Comparison of ENCODE assay signal across 7 cellular contexts in genomic region chr6:17584241-17584803, GRCh38. TPM values are rescaled to one million over a fixed set of nuclear protein-coding genes. Genes with fewer than 3 reads are reported as not detected.
DNase-seq lines count a peak whose midpoint lies in the region; ATAC-seq and TF ChIP-seq lines count a peak whose summit lies in the region.

No MANE protein-coding gene starts in this region.

- peak; percentile 55 for TF ChIP-seq CTCF in GM06990 (IDR thresholded peaks at IDR 0.05; ENCODE audit: insufficient read depth, low read length, poor library complexity, severe bottlenecking)
- peak; percentile 83 for TF ChIP-seq CTCF in HEK293 (tag by site-specific recombination; IDR thresholded peaks at IDR 0.05)
- peak; percentile 73 for TF ChIP-seq CTCF in fibroblast of pulmonary artery (IDR thresholded peaks at IDR 0.05; ENCODE audit: low read length, missing control alignments)
- TF ChIP-seq CTCF in neural cell (IDR thresholded peaks at IDR 0.05; ENCODE audit: poor library complexity, severe bottlenecking) = peak; percentile 98

- no peak overlapping the region for H2AFZ ChIP-seq in neural cell (ENCODE audit: low read depth, low read length)

- no peaks in the 10 kb centered on the region for H4K20me1 ChIP-seq in neural cell (ENCODE audit: insufficient read depth)

- peak overlapping the region; percentile 15 for H3K4me3 Mint-ChIP-seq in T-helper 17 cell

- H3K79me2 ChIP-seq in neural cell (replicated peaks; ENCODE audit: insufficient read depth, low read length) = no peaks in the 10 kb centered on the region

- H3K9ac ChIP-seq in neural cell (ENCODE audit: low read length) = no peak overlapping the region

- ATAC-seq in T-helper 17 cell (peak; percentile 66), HG03108 (IDR thresholded peaks at IDR 0.05; ENCODE audit: unreplicated experiment) (no peak)

- peak; percentile 94 for TF ChIP-seq RAD21 in neural cell (conservative IDR thresholded peaks at IDR 0.05)

- H3K4me3 ChIP-seq in GM06990 (replicated peaks; ENCODE audit: low read depth, low read length) (no peak overlapping the region), HEK293 (ENCODE audit: low read depth, low read length) (no peak overlapping the region), fibroblast of pulmonary artery (replicated peaks; ENCODE audit: low read depth, low read length) (no peak overlapping the region), neural cell (ENCODE audit: low read length) (peak overlapping the region; percentile 26)

- peaks cover 14% of the 10 kb centered on the region for H3K27me3 Mint-ChIP-seq in T-helper 17 cell

- H3K9me3 ChIP-seq in HEK293 (ENCODE audit: control insufficient read depth, insufficient read depth, low read depth, low read length) (no peaks in the 10 kb centered on the region), T-helper 17 cell (ENCODE audit: control insufficient read depth, low read length, poor library complexity, severe bottlenecking) (no peaks in the 10 kb centered on the region), neural cell (ENCODE audit: low read length) (no peaks in the 10 kb centered on the region)

- no peak for DNase-seq in GM06990 (ENCODE audit: extremely low read depth, insufficient read length)
- DNase-seq in NCI-H1694 (lab: John Stamatoyannopoulos, UW) = peak; percentile 61
- DNase-seq in T-helper 17 cell = no peak
- DNase-seq in fibroblast of pulmonary artery (ENCODE audit: low read depth) = peak; percentile 89

- H3K36me3 Mint-ChIP-seq in T-helper 17 cell (ENCODE audit: low read depth) = no peaks in the 10 kb centered on the region

- peaks cover 2% of the 10 kb centered on the region; the same call in 1 of the 2 replicates for H3K4me1 ChIP-seq in HEK293 (ENCODE audit: control insufficient read depth, insufficient read depth, low read length)

- H3K27me3 ChIP-seq in GM06990 (replicated peaks; ENCODE audit: control insufficient read depth, insufficient read depth, low read length) = no peaks in the 10 kb centered on the region
- H3K27me3 ChIP-seq in neural cell (ENCODE audit: insufficient read depth, low read depth, low read length) = no peaks in the 10 kb centered on the region

- H3K27ac ChIP-seq in HEK293 (ENCODE audit: extremely low read depth, low read depth, low read length) = no peak overlapping the region
- no peak overlapping the region for H3K27ac ChIP-seq in neural cell (ENCODE audit: low read length)

- peaks cover 18% of the 10 kb centered on the region for H3K4me1 Mint-ChIP-seq in T-helper 17 cell

- H3F3A ChIP-seq in neural cell (ENCODE audit: insufficient read depth, low read length, poor library complexity, severe bottlenecking) = no peaks in the 10 kb centered on the region

- POLR2A ChIA-PET in HEK293 (lab: Yijun Ruan, JAX) = interaction anchor here (0.5 kb wide), 1 partner anchor 33 kb away, joined by 4 read pairs; no protein-coding TSS in a partner anchor

- no peaks in the 10 kb centered on the region for H3K9me2 ChIP-seq in neural cell (ENCODE audit: insufficient read depth, low read length)

- CTCF ChIA-PET in HEK293 (lab: Yijun Ruan, JAX) = interaction anchor here (0.5 to 3.9 kb wide), 49 partner anchors 8 to 1223 kb away, joined by 3 to 75 read pairs (median 3); partner anchors contain the start of gene FAM8A1

- H3K36me3 ChIP-seq in GM06990 (ENCODE audit: control insufficient read depth, insufficient read depth, low read length) (no peaks in the 10 kb centered on the region), HEK293 (ENCODE audit: control insufficient read depth in 2 of 2, insufficient read depth in 1 of 2, low read length in 2 of 2) (no peaks in the 10 kb centered on the region), neural cell (ENCODE audit: insufficient read depth, low read length) (no peaks in the 10 kb centered on the region)

- no peak overlapping the region for H3K4me2 ChIP-seq in neural cell (ENCODE audit: low read length)

- no peak overlapping the region for H3K27ac Mint-ChIP-seq in T-helper 17 cell

- TF ChIP-seq EP300 in neural cell (conservative IDR thresholded peaks at IDR 0.05; ENCODE audit: poor library complexity, severe bottlenecking) = no peak

TF ChIP-seq in HEK293, 187 proteins besides CTCF, POLR2A, EP300 and RAD21 (continues in another document):
- TF ChIP-seq YY2 (tag by site-specific recombination; IDR thresholded peaks at IDR 0.05) = no peak
- peak; percentile 4; the same call in 1 of the 2 replicates for TF ChIP-seq ZFP69B (tag by site-specific recombination; IDR thresholded peaks at IDR 0.05)
- no peak; the same call in 1 of the 2 replicates for TF ChIP-seq ZXDB (tag by site-specific recombination; IDR thresholded peaks at IDR 0.05)
- TF ChIP-seq ZNF660 (tag by site-specific recombination; IDR thresholded peaks at IDR 0.05) = peak; percentile 71; the same call in 1 of the 2 replicates
- no peak for TF ChIP-seq ZNF549 (tag by site-specific recombination; IDR thresholded peaks at IDR 0.05)
- TF ChIP-seq ZNF530 (tag by site-specific recombination; IDR thresholded peaks at IDR 0.05; ENCODE audit: low read depth) = no peak
- no peak for TF ChIP-seq ZNF404 (tag by site-specific recombination; IDR thresholded peaks at IDR 0.05)
- TF ChIP-seq REST (tag by site-specific recombination; IDR thresholded peaks at IDR 0.05) = no peak
- TF ChIP-seq ZNF654 (tag by site-specific recombination; IDR thresholded peaks at IDR 0.05; ENCODE audit: low read depth) = peak; percentile 99
- no peak for TF ChIP-seq ZNF202 (tag by site-specific recombination; IDR thresholded peaks at IDR 0.05; ENCODE audit: borderline replicate concordance)

TF ChIP-seq in neural cell, 6 proteins besides CTCF, POLR2A, EP300 and RAD21:
- TF ChIP-seq SMC3 (conservative IDR thresholded peaks at IDR 0.05; ENCODE audit: poor library complexity) (peak; percentile 95), TAF1 (IDR thresholded peaks at IDR 0.05; ENCODE audit: low read depth) (no peak), REST (IDR thresholded peaks at IDR 0.05; ENCODE audit: borderline replicate concordance) (no peak), MXI1 (conservative IDR thresholded peaks at IDR 0.05; ENCODE audit: poor library complexity, severe bottlenecking) (no peak), EZH2 (IDR thresholded peaks at IDR 0.05; ENCODE audit: borderline replicate concordance, insufficient read depth, low read length, poor library complexity, severe bottlenecking) (no peak), POLR2AphosphoS5 (IDR thresholded peaks at IDR 0.05) (no peak)

RNA-seq across cellular contexts. Expression of gene FAM8A1, which starts 15.8 kb away (rescaled TPM):
- 10 to 100 TPM; 13.0 to 15.8 TPM for total RNA-seq in T-helper 17 cell
- polyA plus RNA-seq in neural cell = 48.0 and 50.4 TPM in 2 replicates
- 65.0 and 68.3 TPM in 2 replicates for polyA minus RNA-seq in neural cell

Comparison
In these comparisons a context has a peak if more than half of its experiments do, and no peak if none do; other contexts are left out.
1. DNase-seq: peak in NCI-H1694 (single experiment) and fibroblast of pulmonary artery (single experiment); none in GM06990 (single experiment) and T-helper 17 cell (0 of 3).
2. Peak in every context shown above with its lines, with median percentiles within 50 percentile points of each other: CTCF ChIP-seq.